ENCODE assay signal across 17 cellular contexts in the genomic region with DNA sequence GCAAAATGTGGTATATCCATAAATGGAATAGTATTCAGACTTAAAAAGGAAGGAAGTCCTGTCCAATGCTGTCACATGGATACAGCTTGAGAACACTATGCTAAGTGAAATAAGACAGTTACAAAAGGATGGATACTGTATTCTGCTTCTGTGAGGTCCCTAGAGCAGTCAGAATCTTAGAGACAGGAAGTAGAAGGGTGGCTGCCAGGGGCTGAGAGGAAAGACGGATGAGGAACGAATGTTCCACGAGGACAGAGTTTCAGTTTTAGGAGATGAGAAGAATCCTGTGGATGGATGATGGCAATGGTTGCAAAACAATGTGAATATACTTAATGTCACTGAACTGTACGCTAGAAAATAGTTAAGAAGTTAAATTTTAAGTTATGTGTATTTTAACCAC. TPM values are rescaled to one million over a fixed set of nuclear protein-coding genes. Genes with fewer than 3 reads are reported as not detected.
DNase-seq lines count a peak whose midpoint lies in the region; ATAC-seq and TF ChIP-seq lines count a peak whose summit lies in the region.
"Had no signal": no experiment of that assay in that cellular context is flagged by ENCODE, and none has a peak within 500 bp of the region (broad histone marks: within the 10 kb centered on the region; RNA-seq: fewer than 3 reads in every experiment).

No MANE protein-coding gene starts in this region.

- H3K9me3 ChIP-seq in ascending aorta = no peaks in the 10 kb centered on the region
- H3K9me3 ChIP-seq: HAP-1, heart left ventricle had no signal

- peaks cover 7 to 8% of the 10 kb centered on the region in 2 donors for H3K36me3 Mint-ChIP-seq in activated T-cell treated with anti-CD3 and anti-CD28 coated beads, Interleukin-2, amount 50 U/mL, for 72 hours (ENCODE audit: insufficient read depth in 2 of 2)
- H3K36me3 Mint-ChIP-seq in activated CD8-positive, alpha-beta T cell treated with anti-CD3 and anti-CD28 coated beads, Interleukin-2, amount 10 ng/mL, durations not matched to agents 7 days and 5 days (ENCODE audit: low read depth) = peaks cover 57% of the 10 kb centered on the region
- H3K36me3 Mint-ChIP-seq in nephron (ENCODE audit: low read depth) = no peaks in the 10 kb centered on the region
- H3K36me3 Mint-ChIP-seq: IgD-negative memory B cell had no signal

- no peaks in the 10 kb centered on the region for H3K4me1 ChIP-seq in ascending aorta

- DNase-seq in activated T-cell treated with anti-CD3 and anti-CD28 coated beads, Interleukin-2, amount 50 U/mL, for 72 hours = peak in 1 of 2 donors; percentile 17
- no peak for DNase-seq in activated T-cell treated with anti-CD3 and anti-CD28 coated beads, Interleukin-2, amount 50 U/mL, for 1 hour
- peak; percentile 31 for DNase-seq in KBM-7
- DNase-seq in activated CD8-positive, alpha-beta T cell treated with anti-CD3 and anti-CD28 coated beads, Interleukin-2, amount 10 ng/mL, durations not matched to agents 7 days and 5 days = peak; percentile 49
- DNase-seq in ascending aorta (ENCODE audit: low spot score in 2 of 2) = no peak
- no peak for DNase-seq in NCI-H510A treated with DMSO at 0.1 percent for 48 hours (lab: John Stamatoyannopoulos, UW)
- DNase-seq: activated CD4-positive, CD25-positive, alpha-beta regulatory T cell; Calu3; heart left ventricle; NCI-H2081 treated with DMSO at 0.1 percent for 48 hours; NCI-H510A; right cardiac atrium had no signal

- no peak overlapping the region for H3K4me3 ChIP-seq in ascending aorta
- H3K4me3 ChIP-seq: HAP-1, heart left ventricle had no signal

- H3K27me3 ChIP-seq in ascending aorta = no peaks in the 10 kb centered on the region

- H3K4me3 Mint-ChIP-seq in activated T-cell treated with anti-CD3 and anti-CD28 coated beads, Interleukin-2, amount 50 U/mL, for 72 hours = peak overlapping the region; percentile 74 to 77
- H3K4me3 Mint-ChIP-seq in activated CD8-positive, alpha-beta T cell treated with anti-CD3 and anti-CD28 coated beads, Interleukin-2, amount 10 ng/mL, durations not matched to agents 7 days and 5 days = peak overlapping the region; percentile 73
- H3K4me3 Mint-ChIP-seq in nephron = peak overlapping the region; percentile 6 to 49 (median 37)

- in situ Hi-C loops in KBM-7 (cut with MboI; ENCODE audit: low pct_unique_long_range_greater_than_20kb, low sequenced_read_pairs) = no loop called here

- H3K9me3 Mint-ChIP-seq in activated T-cell treated with anti-CD3 and anti-CD28 coated beads, Interleukin-2, amount 50 U/mL, for 72 hours = no peaks in the 10 kb centered on the region
- no peaks in the 10 kb centered on the region for H3K9me3 Mint-ChIP-seq in activated CD8-positive, alpha-beta T cell treated with anti-CD3 and anti-CD28 coated beads, Interleukin-2, amount 10 ng/mL, durations not matched to agents 7 days and 5 days (ENCODE audit: insufficient read depth)
- no peaks in the 10 kb centered on the region for H3K9me3 Mint-ChIP-seq in nephron
- H3K9me3 Mint-ChIP-seq: IgD-negative memory B cell had no signal

- TF ChIP-seq CTCF in nephron (IDR thresholded peaks at IDR 0.05; ENCODE audit: unreplicated experiment in 3 of 3) (no peak), ascending aorta (IDR thresholded peaks at IDR 0.05) (no peak)

- CTCF ChIA-PET in activated CD8-positive, alpha-beta T cell treated with anti-CD3 and anti-CD28 coated beads, Interleukin-2, amount 10 ng/mL, durations not matched to agents 7 days and 5 days (lab: Charles Lee) = interaction anchor here (0.9 to 4.6 kb wide), 11 partner anchors 9 to 167 kb away, joined by 3 to 32 read pairs (median 11); no protein-coding TSS in a partner anchor

- H3K27ac ChIP-seq in ascending aorta = no peak overlapping the region

- H3K4me1 Mint-ChIP-seq in activated T-cell treated with anti-CD3 and anti-CD28 coated beads, Interleukin-2, amount 50 U/mL, for 72 hours (ENCODE audit: low read depth) = peaks cover 69% of the 10 kb centered on the region
- peaks cover 56% of the 10 kb centered on the region for H3K4me1 Mint-ChIP-seq in activated CD8-positive, alpha-beta T cell treated with anti-CD3 and anti-CD28 coated beads, Interleukin-2, amount 10 ng/mL, durations not matched to agents 7 days and 5 days (ENCODE audit: low read depth)
- peaks cover 13% of the 10 kb centered on the region for H3K4me1 Mint-ChIP-seq in nephron

- intact Hi-C loops in ascending aorta (cut with DNase I) = no loop called here

- POLR2A ChIA-PET in activated CD8-positive, alpha-beta T cell treated with anti-CD3 and anti-CD28 coated beads, Interleukin-2, amount 10 ng/mL, durations not matched to agents 7 days and 5 days (lab: Charles Lee) = interaction anchor here (0.7 to 10.4 kb wide), 7 partner anchors 10 to 83 kb away, joined by 3 to 239 read pairs (median 30); no protein-coding TSS in a partner anchor

- H3K27me3 Mint-ChIP-seq in activated T-cell treated with anti-CD3 and anti-CD28 coated beads, Interleukin-2, amount 50 U/mL, for 72 hours (ENCODE audit: low read depth) = no peaks in the 10 kb centered on the region
- H3K27me3 Mint-ChIP-seq in activated CD8-positive, alpha-beta T cell treated with anti-CD3 and anti-CD28 coated beads, Interleukin-2, amount 10 ng/mL, durations not matched to agents 7 days and 5 days (ENCODE audit: low read depth) = no peaks in the 10 kb centered on the region
- H3K27me3 Mint-ChIP-seq in nephron (ENCODE audit: low read depth) = peaks cover 40% of the 10 kb centered on the region

- H3K36me3 ChIP-seq in ascending aorta = no peaks in the 10 kb centered on the region
- H3K36me3 ChIP-seq: HAP-1, heart left ventricle had no signal

- ATAC-seq in activated T-cell treated with anti-CD3 and anti-CD28 coated beads, Interleukin-2, amount 50 U/mL, for 72 hours (replicated peaks in 1 of 2) = no peak
- ATAC-seq in activated CD8-positive, alpha-beta T cell treated with anti-CD3 and anti-CD28 coated beads, Interleukin-2, amount 10 ng/mL, durations not matched to agents 7 days and 5 days = peak; percentile 12
- no peak for ATAC-seq in HG03045 (IDR thresholded peaks at IDR 0.05; ENCODE audit: unreplicated experiment)
- ATAC-seq: heart left ventricle, right cardiac atrium had no signal

- peak overlapping the region; percentile 14 for H3K27ac Mint-ChIP-seq in activated T-cell treated with anti-CD3 and anti-CD28 coated beads, Interleukin-2, amount 50 U/mL, for 72 hours
- peak overlapping the region; percentile 84 for H3K27ac Mint-ChIP-seq in activated CD8-positive, alpha-beta T cell treated with anti-CD3 and anti-CD28 coated beads, Interleukin-2, amount 10 ng/mL, durations not matched to agents 7 days and 5 days
- H3K27ac Mint-ChIP-seq in nephron = peak overlapping the region in 1 of 3 experiments; percentile 6
- H3K27ac Mint-ChIP-seq: IgD-negative memory B cell had no signal

RNA-seq across cellular contexts. Expression of a gene that starts 3.8 kb away (rescaled TPM):
- 10 to 100 TPM; 42.9 to 49.2 TPM for total RNA-seq in activated T-cell treated with anti-CD3 and anti-CD28 coated beads, Interleukin-2, amount 50 U/mL, for 72 hours
- 10 to 100 TPM; 60.1 to 60.9 TPM for total RNA-seq in activated CD8-positive, alpha-beta T cell treated with anti-CD3 and anti-CD28 coated beads, Interleukin-2, amount 10 ng/mL, durations not matched to agents 7 days and 5 days
- not detected for total RNA-seq in ascending aorta
- total RNA-seq: osteoblast had no signal

Comparison
In these comparisons a context has a peak if more than half of its experiments do, and no peak if none do; other contexts are left out.
1. DNase-seq: peak in KBM-7 (single experiment) and activated CD8-positive, alpha-beta T cell treated with anti-CD3 and anti-CD28 coated beads, Interleukin-2, amount 10 ng/mL, durations not matched to agents 7 days and 5 days (single experiment); none in activated T-cell treated with anti-CD3 and anti-CD28 coated beads, Interleukin-2, amount 50 U/mL, for 1 hour (single experiment), ascending aorta (0 of 2) and NCI-H510A treated with DMSO at 0.1 percent for 48 hours (single experiment).
2. RNA of a gene that starts 3.8 kb away (total RNA-seq): 60.1 to 60.9 TPM in activated CD8-positive, alpha-beta T cell treated with anti-CD3 and anti-CD28 coated beads, Interleukin-2, amount 10 ng/mL, durations not matched to agents 7 days and 5 days and 42.9 to 49.2 TPM in activated T-cell treated with anti-CD3 and anti-CD28 coated beads, Interleukin-2, amount 50 U/mL, for 72 hours; not detected in ascending aorta (single experiment); every median in the first group is over 10 times any median in the second.
3. Peak in every context shown above with its lines, with median percentiles within 50 percentile points of each other: H3K4me3 Mint-ChIP-seq.